Comparison of ENCODE assay signal across 13 cellular contexts in genomic region chrX:45697591-45697990, GRCh38.
A peak's percentile ranks its signal among the peaks of the same experiment; 100 is the strongest.
DNase-seq lines count a peak whose midpoint lies in the region; ATAC-seq and TF ChIP-seq lines count a peak whose summit lies in the region.
"Had no signal": no experiment of that assay in that cellular context is flagged by ENCODE, and none has a peak within 500 bp of the region (broad histone marks: within the 10 kb centered on the region; RNA-seq: fewer than 3 reads in every experiment).

No MANE protein-coding gene starts in this region.

- peak; percentile 40 for DNase-seq in AG09309 (ENCODE audit: low read depth)
- peak; percentile 35 for DNase-seq in HPDE6-E6E7 (ENCODE audit: extremely low spot score)
- DNase-seq in amniotic epithelial cell (ENCODE audit: low read depth): peak; percentile 55
- peak; percentile 92 for DNase-seq in glomerular endothelial cell (ENCODE audit: extremely low read depth, low read depth, low spot score)
- DNase-seq in germinal center (ENCODE audit: low spot score): no peak
- DNase-seq in head of caudate nucleus: no peak
- DNase-seq in activated T-cell treated with anti-CD3 and anti-CD28 coated beads, Interleukin-2, amount 50 U/mL, for 4 hours: no peak
- DNase-seq in CD4-positive, alpha-beta memory T cell: no peak
- DNase-seq: activated CD4-positive, alpha-beta T cell treated with anti-CD3 and anti-CD28 coated beads for 1 hour; H9 had no signal

- CTCF ChIA-PET in CD4-positive, alpha-beta memory T cell (lab: Charles Lee; ENCODE audit: partially characterized antibody): no interaction called here

- H3K4me3 ChIP-seq in AG09309 (ENCODE audit: control insufficient read depth, low read depth, low read length): no peak overlapping the region
- H3K4me3 ChIP-seq in CD4-positive, alpha-beta memory T cell (ENCODE audit: low read length in 2 of 2): no peak overlapping the region

- POLR2A ChIA-PET in CD4-positive, alpha-beta memory T cell (lab: Charles Lee; ENCODE audit: partially characterized antibody): no interaction called here

- no peaks in the 10 kb centered on the region for H3K36me3 ChIP-seq in CD4-positive, alpha-beta memory T cell (ENCODE audit: insufficient read depth, low read length)

- no peaks in the 10 kb centered on the region for H3K9me3 Mint-ChIP-seq in activated T-cell treated with anti-CD3 and anti-CD28 coated beads, Interleukin-2, amount 50 U/mL, for 4 hours
- peaks cover 0 to 2% (median 0%) of the 10 kb centered on the region in 8 donors for H3K9me3 Mint-ChIP-seq in CD4-positive, alpha-beta memory T cell
- H3K9me3 Mint-ChIP-seq: activated T-helper 2 cell treated with anti-CD3 and anti-CD28 coated beads, Interferon-gamma antibody, Interleukin-2, Interleukin-4, amounts not matched to agents 10 μg/mL and 5 μg/mL and 100 μg/mL, durations not matched to agents 14 hours and 24 hours and 36 hours had no signal

- peaks cover 5% of the 10 kb centered on the region for H3K4me1 Mint-ChIP-seq in activated T-cell treated with anti-CD3 and anti-CD28 coated beads, Interleukin-2, amount 50 U/mL, for 4 hours (ENCODE audit: low read depth)
- peaks cover 0 to 3% (median under 1%) of the 10 kb centered on the region in 4 donors for H3K4me1 Mint-ChIP-seq in CD4-positive, alpha-beta memory T cell
- H3K4me1 Mint-ChIP-seq: H9 had no signal

- H3K27ac ChIP-seq in CD4-positive, alpha-beta memory T cell (ENCODE audit: low read depth, low read length): no peak overlapping the region
- H3K27ac ChIP-seq: KMS-11 had no signal

- no peak overlapping the region for H3K4me3 Mint-ChIP-seq in activated T-cell treated with anti-CD3 and anti-CD28 coated beads, Interleukin-2, amount 50 U/mL, for 4 hours
- H3K4me3 Mint-ChIP-seq in CD4-positive, alpha-beta memory T cell: no peak overlapping the region
- H3K4me3 Mint-ChIP-seq: H9 had no signal

- ATAC-seq in activated T-cell treated with anti-CD3 and anti-CD28 coated beads, Interleukin-2, amount 50 U/mL, for 4 hours: no peak
- ATAC-seq: sciatic nerve had no signal

- H3K9me3 ChIP-seq in CD4-positive, alpha-beta memory T cell (ENCODE audit: control insufficient read depth in 1 of 2, low read length in 2 of 2): no peaks in the 10 kb centered on the region

- H3K4me1 ChIP-seq in CD4-positive, alpha-beta memory T cell (ENCODE audit: insufficient read depth, low read length): no peaks in the 10 kb centered on the region

- H3K27me3 Mint-ChIP-seq in activated T-cell treated with anti-CD3 and anti-CD28 coated beads, Interleukin-2, amount 50 U/mL, for 4 hours (ENCODE audit: low read depth): no peaks in the 10 kb centered on the region
- no peaks in the 10 kb centered on the region for H3K27me3 Mint-ChIP-seq in CD4-positive, alpha-beta memory T cell

- H3K27ac Mint-ChIP-seq in CD4-positive, alpha-beta memory T cell: no peak overlapping the region
- H3K27ac Mint-ChIP-seq: activated T-helper 2 cell treated with anti-CD3 and anti-CD28 coated beads, Interferon-gamma antibody, Interleukin-2, Interleukin-4, amounts not matched to agents 10 μg/mL and 5 μg/mL and 100 μg/mL, durations not matched to agents 14 hours and 24 hours and 36 hours; H9 had no signal

- intact Hi-C loops in head of caudate nucleus (cut with DNase I): no loop called here
- intact Hi-C loops in CD4-positive, alpha-beta memory T cell (cut with micrococcal nuclease): no loop called here

- TF ChIP-seq CTCF in AG09309 (IDR thresholded peaks at IDR 0.05; ENCODE audit: control insufficient read depth, insufficient read depth, low read depth, low read length, missing control alignments): no peak

- H3K27me3 ChIP-seq in CD4-positive, alpha-beta memory T cell (ENCODE audit: insufficient read depth, low read length): no peaks in the 10 kb centered on the region

- no peaks in the 10 kb centered on the region for H3K36me3 Mint-ChIP-seq in activated T-cell treated with anti-CD3 and anti-CD28 coated beads, Interleukin-2, amount 50 U/mL, for 4 hours (ENCODE audit: insufficient read depth)
- no peaks in the 10 kb centered on the region for H3K36me3 Mint-ChIP-seq in CD4-positive, alpha-beta memory T cell

Comparison
In these comparisons a context has a peak if more than half of its experiments do, and no peak if none do; other contexts are left out.
1. DNase-seq: peak in AG09309 (single experiment), HPDE6-E6E7 (single experiment), amniotic epithelial cell (single experiment) and glomerular endothelial cell (single experiment); none in germinal center (single experiment), head of caudate nucleus (0 of 42), activated T-cell treated with anti-CD3 and anti-CD28 coated beads, Interleukin-2, amount 50 U/mL, for 4 hours (single experiment) and CD4-positive, alpha-beta memory T cell (0 of 5).